31 cellular contexts compared by ENCODE assay signal in the genomic region with DNA sequence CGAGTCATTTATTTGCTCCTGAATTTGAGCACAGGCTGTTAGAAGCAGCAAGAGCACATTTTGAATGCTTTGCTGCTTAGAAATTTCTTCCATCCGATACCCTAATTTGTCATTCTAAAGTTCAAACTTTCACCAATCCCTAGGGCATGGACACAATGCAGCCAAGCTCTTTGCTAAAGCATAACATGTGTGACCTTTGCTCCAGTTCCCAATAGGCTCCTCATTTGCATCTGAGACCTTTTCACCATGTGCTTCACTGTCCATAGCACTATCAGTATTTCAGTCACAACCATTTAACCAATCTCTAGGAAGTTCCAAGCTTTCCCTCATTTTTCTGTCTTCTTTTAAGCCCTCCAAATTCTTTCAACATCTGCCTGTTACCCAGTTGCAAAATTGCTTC.
"Had no signal": no experiment of that assay in that cellular context is flagged by ENCODE, and none has a peak within 500 bp of the region (broad histone marks: within the 10 kb centered on the region; RNA-seq: fewer than 3 reads in every experiment).

No MANE protein-coding gene starts in this region.

- H3K4me3 ChIP-seq: coronary artery, dorsolateral prefrontal cortex, gastroesophageal sphincter had no signal

- H3K36me3 Mint-ChIP-seq: activated naive CD8-positive, alpha-beta T cell had no signal

- ATAC-seq: activated CD4-positive, CD25-positive, alpha-beta regulatory T cell treated with anti-CD3 and anti-CD28 coated beads, Interleukin-2, amount 50 U/mL, for 24 hours; activated CD8-positive, alpha-beta T cell treated with anti-CD3 and anti-CD28 coated beads for 36 hours; activated T-cell treated with anti-CD3 and anti-CD28 coated beads, Interleukin-2, amount 50 U/mL, for 4 hours; activated T-helper 17 cell treated with anti-CD3 and anti-CD28 coated beads, Interleukin-2, amount 50 U/mL, for 72 hours; esophagus mucosa; gastroesophageal sphincter; WTC11 had no signal

- H3K27ac Mint-ChIP-seq: activated CD8-positive, alpha-beta T cell treated with anti-CD3 and anti-CD28 coated beads for 36 hours; activated naive CD8-positive, alpha-beta T cell; activated T-helper 17 cell treated with anti-CD3 and anti-CD28 coated beads, Interleukin-2, amount 50 U/mL, for 72 hours; dendritic cell treated with granulocyte-macrophage colony-stimulating factor and Interleukin-4, amounts not matched to agents 40 ng/mL and 50 ng/mL, for 4 days; endodermal cell; WTC11 had no signal

- FAIRE-seq: astrocyte, bronchial epithelial cell had no signal

- DNase-seq: activated CD4-positive, alpha-beta T cell treated with anti-CD3 and anti-CD28 coated beads for 48 hours; activated CD4-positive, alpha-beta T cell treated with anti-CD3 and anti-CD28 coated beads, Interleukin-2, amount 50 U/mL, for 1 hour; activated CD4-positive, alpha-beta T cell treated with anti-CD3 and anti-CD28 coated beads, Interleukin-2, amount 50 U/mL, for 48 hours; activated CD8-positive, alpha-beta memory T cell treated with anti-CD3 and anti-CD28 coated beads for 24 hours; activated CD8-positive, alpha-beta T cell treated with anti-CD3 and anti-CD28 coated beads for 36 hours; activated effector memory CD4-positive, alpha-beta T cell treated with Interleukin-2 at 50 U/mL for 16 hours; activated gamma-delta T cell treated with Interleukin-2 at 50 U/mL for 16 hours; activated naive CD4-positive, alpha-beta T cell treated with anti-CD3 and anti-CD28 coated beads, Interleukin-2, amount 50 U/mL, for 16 hours; activated naive CD4-positive, alpha-beta T cell treated with Interleukin-2 at 50 U/mL for 16 hours; activated T-cell treated with anti-CD3 and anti-CD28 coated beads, Interleukin-2, amount 50 U/mL, for 4 hours; amniotic stem cell; anterior cingulate cortex; brain microvascular endothelial cell; dorsolateral prefrontal cortex; effector memory CD4-positive, alpha-beta T cell; endodermal cell; foreskin melanocyte; head of caudate nucleus; T-helper 2 cell had no signal

- H3K4me1 ChIP-seq: gastroesophageal sphincter had no signal

- H3K4me3 Mint-ChIP-seq: activated CD8-positive, alpha-beta T cell treated with anti-CD3 and anti-CD28 coated beads for 36 hours; activated naive CD8-positive, alpha-beta T cell; activated T-cell treated with anti-CD3 and anti-CD28 coated beads, Interleukin-2, amount 50 U/mL, for 4 hours; activated T-helper 17 cell treated with anti-CD3 and anti-CD28 coated beads, Interleukin-2, amount 50 U/mL, for 72 hours; central memory CD8-positive, alpha-beta T cell; dendritic cell treated with granulocyte-macrophage colony-stimulating factor and Interleukin-4, amounts not matched to agents 40 ng/mL and 50 ng/mL, for 4 days; endodermal cell; WTC11 had no signal

- H3K27ac ChIP-seq: brain microvascular endothelial cell, coronary artery, dorsolateral prefrontal cortex, gastroesophageal sphincter, VCaP had no signal

- H3K36me3 ChIP-seq: brain microvascular endothelial cell, gastroesophageal sphincter had no signal

- H3K27me3 ChIP-seq: brain microvascular endothelial cell, dorsolateral prefrontal cortex, gastroesophageal sphincter had no signal

- H3K9me3 ChIP-seq: gastroesophageal sphincter had no signal

- H3K27me3 Mint-ChIP-seq: activated CD8-positive, alpha-beta T cell treated with anti-CD3 and anti-CD28 coated beads for 36 hours; activated naive CD8-positive, alpha-beta T cell; activated T-helper 17 cell treated with anti-CD3 and anti-CD28 coated beads, Interleukin-2, amount 50 U/mL, for 72 hours; central memory CD8-positive, alpha-beta T cell; dendritic cell treated with granulocyte-macrophage colony-stimulating factor and Interleukin-4, amounts not matched to agents 40 ng/mL and 50 ng/mL, for 4 days had no signal

- H3K4me1 Mint-ChIP-seq: activated T-helper 17 cell treated with anti-CD3 and anti-CD28 coated beads, Interleukin-2, amount 50 U/mL, for 72 hours; central memory CD8-positive, alpha-beta T cell; endodermal cell; WTC11 had no signal
